ENCODE assay signal across 8 cellular contexts in the genomic region with DNA sequence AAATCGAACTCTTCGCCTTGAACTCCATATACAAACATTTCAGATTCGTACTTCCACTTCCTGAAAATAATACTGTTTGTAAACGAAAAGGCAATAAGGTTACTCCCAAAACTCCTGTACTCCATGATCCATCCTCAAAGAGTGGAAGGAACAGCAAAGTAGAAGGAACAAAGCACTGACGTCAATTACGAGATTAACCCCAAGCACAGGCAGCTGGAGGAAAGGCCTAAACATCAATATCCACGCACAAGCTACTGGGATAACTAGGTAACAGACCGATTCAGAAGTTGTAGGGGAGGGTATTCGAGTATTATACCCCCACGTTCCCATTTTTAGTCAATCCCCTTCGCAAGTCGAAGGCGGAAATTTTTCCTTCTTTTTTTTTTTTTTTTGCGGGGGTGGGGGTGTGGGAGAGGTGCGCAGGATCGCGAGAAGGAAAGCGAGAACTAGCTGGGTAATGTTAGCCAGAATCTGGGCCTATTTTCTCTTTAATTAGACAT. TPM values are rescaled to one million over a fixed set of nuclear protein-coding genes. Genes with fewer than 3 reads are reported as not detected.
DNase-seq lines count a peak whose midpoint lies in the region; ATAC-seq and TF ChIP-seq lines count a peak whose summit lies in the region.

No MANE protein-coding gene starts in this region.

- H3K27me3 ChIP-seq in Caco-2 (replicated peaks; ENCODE audit: control insufficient read depth, insufficient read depth, low read length) (no peaks in the 10 kb centered on the region), OCI-LY3 (ENCODE audit: low read depth, low read length) (no peaks in the 10 kb centered on the region), body of pancreas (no peaks in the 10 kb centered on the region), iPS-15b (ENCODE audit: control insufficient read depth, insufficient read depth, low read length) (no peaks in the 10 kb centered on the region)

- H4K20me1 ChIP-seq in OCI-LY3 (ENCODE audit: insufficient read depth, low read length): peaks cover 17% of the 10 kb centered on the region

- peak in 2 of 3 donors; percentile 58 to 67 for TF ChIP-seq POLR2A in body of pancreas (IDR thresholded peaks at IDR 0.05)

- TSS peak; percentile 54 for BruUV-seq in Caco-2 (replicated peaks; lab: Mats Ljungman, UMichigan)

- 0 out of 2 replicates have a peak overlapping the region, but pooled peaks have one; percentile 19 for H2AFZ ChIP-seq in OCI-LY3 (ENCODE audit: low read depth, low read length)

- H3K79me2 ChIP-seq in OCI-LY3 (ENCODE audit: low read length): peaks cover 56% of the 10 kb centered on the region

- peaks cover 39% of the 10 kb centered on the region for H3K36me3 Mint-ChIP-seq in Caco-2 (ENCODE audit: insufficient read depth, unreplicated experiment)

- H3K9me3 ChIP-seq in Caco-2: no peaks in the 10 kb centered on the region
- H3K9me3 ChIP-seq in OCI-LY3 (ENCODE audit: insufficient read depth, low read length): no peaks in the 10 kb centered on the region
- no peaks in the 10 kb centered on the region for H3K9me3 ChIP-seq in body of pancreas
- H3K9me3 ChIP-seq in iPS-15b (ENCODE audit: control insufficient read depth, insufficient read depth, low read length): no peaks in the 10 kb centered on the region

- 0 out of 2 replicates have a peak, but pooled peaks cover 4% of the 10 kb centered on the region for H3K4me1 ChIP-seq in Caco-2
- H3K4me1 ChIP-seq in OCI-LY3 (ENCODE audit: low read length): peaks cover 11% of the 10 kb centered on the region; the same call in 1 of the 2 replicates
- peaks cover 39% of the 10 kb centered on the region for H3K4me1 ChIP-seq in body of pancreas
- H3K4me1 ChIP-seq in iPS-15b (ENCODE audit: control insufficient read depth, insufficient read depth, low read length): no peaks in the 10 kb centered on the region

- no peaks in the 10 kb centered on the region for H3K9me3 Mint-ChIP-seq in Caco-2 (ENCODE audit: unreplicated experiment)

- H3K4me3 Mint-ChIP-seq in Caco-2 (ENCODE audit: unreplicated experiment): peak overlapping the region; percentile 96

- POLR2A ChIA-PET in Caco-2 (lab: Charles Lee): interaction anchor here (0.6 to 2.8 kb wide), 7 partner anchors 27 to 761 kb away, joined by 3 to 23 read pairs (median 8); partner anchors contain the start of genes HSPA4 and ZCCHC10

- H3K36me3 ChIP-seq in Caco-2 (ENCODE audit: control insufficient read depth, insufficient read depth, low read length) (no peaks in the 10 kb centered on the region), OCI-LY3 (replicated peaks; ENCODE audit: low read depth, low read length) (no peaks in the 10 kb centered on the region), body of pancreas (replicated peaks in 1 of 2; ENCODE audit: insufficient read depth in 1 of 2, low read depth in 2 of 2) (no peaks in the 10 kb centered on the region), iPS-15b (ENCODE audit: control insufficient read depth, insufficient read depth, low read length) (no peaks in the 10 kb centered on the region)

- H3K4me2 ChIP-seq in OCI-LY3 (ENCODE audit: low read length): peak overlapping the region; percentile 81

- ATAC-seq in body of pancreas: peak; percentile 46
- ATAC-seq in sciatic nerve: peak; percentile 37
- ATAC-seq in HG02759 (IDR thresholded peaks at IDR 0.05; ENCODE audit: unreplicated experiment): no peak

- H3K4me3 ChIP-seq in Caco-2 (ENCODE audit: low read depth, low read length) (peak overlapping the region; percentile 88), OCI-LY3 (ENCODE audit: low read length) (peak overlapping the region; percentile 90), body of pancreas (peak overlapping the region; percentile 88 to 94), iPS-15b (ENCODE audit: low read depth, low read length) (peak overlapping the region; percentile 97)

- WGBS in body of pancreas, 2 donors: 0 to 1% methylated on average over 18 of the region's 18 CpGs

- intact Hi-C loops in Caco-2 (cut with micrococcal nuclease; ENCODE audit: unreplicated experiment) (no loop called here), body of pancreas (cut with DNase I) (no loop called here), sciatic nerve (cut with DNase I) (no loop called here)

- H3K27ac ChIP-seq in OCI-LY3 (ENCODE audit: low read length): peak overlapping the region; percentile 47
- H3K27ac ChIP-seq in body of pancreas: peak overlapping the region; percentile 98 to 100 (median 100)

- H3K9ac ChIP-seq in OCI-LY3 (ENCODE audit: low read length) (peak overlapping the region; percentile 82), iPS-15b (ENCODE audit: low read depth, low read length) (peak overlapping the region; percentile 94)

- TF ChIP-seq CTCF in Caco-2 (IDR thresholded peaks at IDR 0.05; ENCODE audit: insufficient read depth in 1 of 2, low read depth in 1 of 2, low read length in 1 of 2, severe bottlenecking in 1 of 2, unreplicated experiment in 1 of 2) (no peak), OCI-LY3 (IDR thresholded peaks at IDR 0.05; ENCODE audit: low read depth, low read length) (no peak), body of pancreas (IDR thresholded peaks at IDR 0.05) (peak in 3 of 7 experiments; percentile 1 to 3 (median 2))

- peak overlapping the region; percentile 99 for H3K27ac Mint-ChIP-seq in Caco-2 (ENCODE audit: unreplicated experiment)

- DNase-seq in Caco-2: peak in 1 of 2 experiments; percentile 51
- peak; percentile 64 for DNase-seq in HT-29 (ENCODE audit: low spot score)
- DNase-seq in body of pancreas: peak; percentile 34 to 62 (median 48)
- DNase-seq in sciatic nerve (ENCODE audit: low spot score): no peak
- DNase-seq in activated CD4-positive, CD25-positive, alpha-beta regulatory T cell (lab: John Stamatoyannopoulos, UW): no peak

- CTCF ChIA-PET in Caco-2 (lab: Charles Lee): no interaction called here

- no peaks in the 10 kb centered on the region for H3K4me1 Mint-ChIP-seq in Caco-2 (ENCODE audit: low read depth, unreplicated experiment)

- no peaks in the 10 kb centered on the region for H3K27me3 Mint-ChIP-seq in Caco-2 (ENCODE audit: insufficient read depth, unreplicated experiment)

RNA-seq across cellular contexts. Expression of gene AFF4, which starts 1.0 kb away (rescaled TPM):
- total RNA-seq in Caco-2 (2022) (62.6 and 63.9 TPM in 2 replicates), body of pancreas (10 to 100 TPM; 31.4 to 32.3 TPM), sciatic nerve (88.6 TPM)
- total RNA-seq in HT-29 (2014; rRNA removed; shearing (Covaris generic)): 11.5 and 16.0 TPM in 2 replicates

Comparison
In these comparisons a context has a peak if more than half of its experiments do, and no peak if none do; other contexts are left out.
1. DNase-seq: peak in HT-29 (single experiment) and body of pancreas (4 of 4); none in sciatic nerve (single experiment) and activated CD4-positive, CD25-positive, alpha-beta regulatory T cell (0 of 4).
2. Peak in every context shown above with its lines, with median percentiles within 50 percentile points of each other: H3K4me3 ChIP-seq.